Comparison of ENCODE assay signal across 12 cellular contexts in genomic region chr7:34155225-34155908, GRCh38.
DNase-seq lines count a peak whose midpoint lies in the region; ATAC-seq and TF ChIP-seq lines count a peak whose summit lies in the region.
"Had no signal": no experiment of that assay in that cellular context is flagged by ENCODE, and none has a peak within 500 bp of the region (broad histone marks: within the 10 kb centered on the region; RNA-seq: fewer than 3 reads in every experiment).

No MANE protein-coding gene starts in this region.

- no peaks in the 10 kb centered on the region for H3K4me1 Mint-ChIP-seq in CD8-positive, alpha-beta memory T cell

- no peak overlapping the region for H3K4me3 Mint-ChIP-seq in CD8-positive, alpha-beta memory T cell
- H3K4me3 Mint-ChIP-seq: activated naive CD4-positive, alpha-beta T cell treated with anti-CD3 and anti-CD28 coated beads for 36 hours; neural crest cell had no signal

- H3K27me3 ChIP-seq in lung (ENCODE audit: control insufficient read depth, insufficient read depth), result no peaks in the 10 kb centered on the region
- no peaks in the 10 kb centered on the region for H3K27me3 ChIP-seq in CD8-positive, alpha-beta memory T cell (ENCODE audit: insufficient read depth, low read length, poor library complexity, severe bottlenecking)

- no peak overlapping the region for H3K27ac ChIP-seq in lung (ENCODE audit: low read depth in 1 of 2, low read length in 1 of 2)
- no peak overlapping the region for H3K27ac ChIP-seq in CD8-positive, alpha-beta memory T cell (ENCODE audit: low read depth, low read length)

- no peaks in the 10 kb centered on the region for H3K36me3 Mint-ChIP-seq in CD8-positive, alpha-beta memory T cell

- no peaks in the 10 kb centered on the region for H3K27me3 Mint-ChIP-seq in CD8-positive, alpha-beta memory T cell

- H3K4me1 ChIP-seq in lung (ENCODE audit: control insufficient read depth in 2 of 2, insufficient read depth in 2 of 2, low read length in 2 of 2), result peaks cover 0 to 1% of the 10 kb centered on the region in 2 donors
- H3K4me1 ChIP-seq in CD8-positive, alpha-beta memory T cell (ENCODE audit: insufficient read depth, low read length), result no peaks in the 10 kb centered on the region

- ATAC-seq in lung (ENCODE audit: insufficient read depth, low FRiP score), result no peak
- ATAC-seq in HG03432 (IDR thresholded peaks at IDR 0.05; ENCODE audit: unreplicated experiment), result no peak

- no peak overlapping the region for H3K27ac Mint-ChIP-seq in CD8-positive, alpha-beta memory T cell
- H3K27ac Mint-ChIP-seq: activated naive CD4-positive, alpha-beta T cell treated with anti-CD3 and anti-CD28 coated beads for 36 hours had no signal

- DNase-seq in AG08396 (ENCODE audit: low spot score), result peak; percentile 83
- DNase-seq in NCI-H460 (ENCODE audit: extremely low read depth, low read depth), result peak; percentile 72
- peak; percentile 84 for DNase-seq in dedifferentiated amniotic fluid mesenchymal stem cell (ENCODE audit: extremely low spot score)
- peak; percentile 40 for DNase-seq in lung (ENCODE audit: low spot score)
- no peak for DNase-seq in HuH-7 (ENCODE audit: low spot score)
- DNase-seq in CD8-positive, alpha-beta memory T cell, result no peak
- no peak for DNase-seq in activated CD4-positive, alpha-beta T cell treated with anti-CD3 and anti-CD28 coated beads for 4 hours
- DNase-seq: activated naive CD4-positive, alpha-beta T cell treated with anti-CD3 and anti-CD28 coated beads for 36 hours; COR-L47; NCI-H526 had no signal

- H3K4me3 ChIP-seq in lung, result no peak overlapping the region
- no peak overlapping the region for H3K4me3 ChIP-seq in CD8-positive, alpha-beta memory T cell (ENCODE audit: low read length)

- no peak for TF ChIP-seq CTCF in lung (IDR thresholded peaks at IDR 0.05; ENCODE audit: control extremely low read depth, extremely low read depth)

- 74 to 80% methylated on average over 3 of the region's 3 CpGs for WGBS in lung, 2 donors

- peaks cover 0 to 4% of the 10 kb centered on the region in 2 donors for H3K9me3 ChIP-seq in lung (ENCODE audit: control insufficient read depth in 2 of 2, insufficient read depth in 1 of 2, low read length in 1 of 2)
- H3K9me3 ChIP-seq in CD8-positive, alpha-beta memory T cell (ENCODE audit: low read length), result no peaks in the 10 kb centered on the region

- CTCF ChIA-PET in CD8-positive, alpha-beta memory T cell (lab: Charles Lee), result no interaction called here

- no peaks in the 10 kb centered on the region for H3K36me3 ChIP-seq in lung (ENCODE audit: control insufficient read depth in 2 of 2, insufficient read depth in 2 of 2, low read length in 2 of 2)
- no peaks in the 10 kb centered on the region for H3K36me3 ChIP-seq in CD8-positive, alpha-beta memory T cell (ENCODE audit: insufficient read depth, low read length)

- peaks cover 0 to 3% (median 2%) of the 10 kb centered on the region in 5 donors for H3K9me3 Mint-ChIP-seq in CD8-positive, alpha-beta memory T cell
- H3K9me3 Mint-ChIP-seq: activated naive CD4-positive, alpha-beta T cell treated with anti-CD3 and anti-CD28 coated beads for 36 hours; neural crest cell had no signal

- POLR2A ChIA-PET in CD8-positive, alpha-beta memory T cell (lab: Charles Lee), result no interaction called here

Comparison
In these comparisons a context has a peak if more than half of its experiments do, and no peak if none do; other contexts are left out.
1. DNase-seq: peak in AG08396 (single experiment), NCI-H460 (single experiment), dedifferentiated amniotic fluid mesenchymal stem cell (single experiment) and lung (single experiment); none in HuH-7 (single experiment), CD8-positive, alpha-beta memory T cell (0 of 5) and activated CD4-positive, alpha-beta T cell treated with anti-CD3 and anti-CD28 coated beads for 4 hours (0 of 2).